21 cellular contexts compared by ENCODE assay signal in the genomic region with DNA sequence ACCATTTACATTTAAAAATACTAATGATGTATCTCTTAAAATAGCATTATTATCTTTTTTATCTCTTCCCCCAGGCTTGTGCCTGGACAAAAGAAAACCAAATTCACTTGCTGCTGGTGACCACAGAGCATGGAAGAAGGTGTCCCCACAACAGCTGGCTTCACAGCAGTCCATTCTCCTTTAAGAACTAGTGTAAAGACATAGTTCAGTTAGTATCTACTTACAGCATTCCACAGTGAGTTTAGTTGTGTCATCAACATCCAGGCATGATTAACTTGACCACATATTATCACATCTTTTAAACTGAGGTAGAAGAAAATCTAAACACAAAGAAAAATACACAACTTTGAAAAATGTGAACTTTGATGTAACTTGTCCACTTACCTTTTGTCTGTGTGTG. TPM values are rescaled to one million over a fixed set of nuclear protein-coding genes. Genes with fewer than 3 reads are reported as not detected.
DNase-seq lines count a peak whose midpoint lies in the region; ATAC-seq and TF ChIP-seq lines count a peak whose summit lies in the region.
"Had no signal": no experiment of that assay in that cellular context is flagged by ENCODE, and none has a peak within 500 bp of the region (broad histone marks: within the 10 kb centered on the region; RNA-seq: fewer than 3 reads in every experiment).

No MANE protein-coding gene starts in this region.

- TF ChIP-seq CTCF in fibroblast of mammary gland (conservative IDR thresholded peaks at IDR 0.05; ENCODE audit: control insufficient read depth, insufficient read depth, low read depth, low read length) (no peak), osteoblast (IDR thresholded peaks at IDR 0.05; ENCODE audit: extremely low read depth, low read depth, low read length) (no peak)

- H3K79me2 ChIP-seq in osteoblast (ENCODE audit: insufficient read depth, low read length) = no peaks in the 10 kb centered on the region

- no peak overlapping the region for H3K9ac ChIP-seq in adipocyte (ENCODE audit: low read length)

- H3K36me3 ChIP-seq in adipocyte (ENCODE audit: control insufficient read depth, insufficient read depth, low read length, severe bottlenecking) (no peaks in the 10 kb centered on the region), osteoblast (ENCODE audit: insufficient read depth, low read length) (no peaks in the 10 kb centered on the region)
- H3K36me3 ChIP-seq: left ventricle myocardium inferior, vagina had no signal

- no peak overlapping the region for H2AFZ ChIP-seq in osteoblast (ENCODE audit: low read length)

- H3K27ac ChIP-seq in osteoblast (ENCODE audit: low read depth, low read length) = no peak overlapping the region
- H3K27ac ChIP-seq: left ventricle myocardium inferior, vagina had no signal

- H3K4me3 ChIP-seq in adipocyte (ENCODE audit: low read length) (no peak overlapping the region), fibroblast of mammary gland (ENCODE audit: control insufficient read depth, low read depth, low read length) (no peak overlapping the region), osteoblast (ENCODE audit: insufficient read depth, low read length) (no peak overlapping the region)
- H3K4me3 ChIP-seq: left ventricle myocardium inferior, vagina had no signal

- H3K27me3 ChIP-seq in adipocyte (replicated peaks; ENCODE audit: control insufficient read depth, insufficient read depth, low read length) (no peaks in the 10 kb centered on the region), osteoblast (ENCODE audit: insufficient read depth, low read length) (no peaks in the 10 kb centered on the region)
- H3K27me3 ChIP-seq: vagina had no signal

- no peak for ATAC-seq in GM21737 (IDR thresholded peaks at IDR 0.05; ENCODE audit: unreplicated experiment)
- ATAC-seq: T-helper 17 cell, WTC11 had no signal

- no peaks in the 10 kb centered on the region for H3K4me1 ChIP-seq in adipocyte (ENCODE audit: control insufficient read depth, insufficient read depth, low read length)
- H3K4me1 ChIP-seq in osteoblast (ENCODE audit: insufficient read depth, low read length) = no peaks in the 10 kb centered on the region
- H3K4me1 ChIP-seq: left ventricle myocardium inferior, vagina had no signal

- peak; percentile 31 for DNase-seq in EL
- DNase-seq in adipocyte (ENCODE audit: low read depth) = peak; percentile 15
- DNase-seq in fibroblast of mammary gland (ENCODE audit: low read depth) = peak; percentile 41
- DNase-seq in osteoblast (ENCODE audit: insufficient read length, low spot score, missing footprints) = peak; percentile 51
- no peak for DNase-seq in DMS114 treated with DMSO at 0.1 percent for 48 hours (lab: John Stamatoyannopoulos, UW; ENCODE audit: unreplicated experiment)
- DNase-seq in NCI-H2081 treated with DMSO at 0.1 percent for 48 hours (lab: John Stamatoyannopoulos, UW) = no peak
- DNase-seq in KG1 (lab: John Stamatoyannopoulos, UW) = no peak
- DNase-seq: activated CD4-positive, alpha-beta T cell treated with anti-CD3 and anti-CD28 coated beads, Interleukin-2, amount 50 U/mL, for 48 hours; activated naive CD4-positive, alpha-beta T cell; aorta; CD8-positive, alpha-beta memory T cell; DND-41; left ventricle myocardium inferior; NCI-H1417 treated with DMSO at 0.1 percent for 48 hours; NCI-H69; SIG-M5; T-helper 17 cell had no signal

- H4K20me1 ChIP-seq in osteoblast (ENCODE audit: insufficient read depth, low read length) = no peaks in the 10 kb centered on the region

- H3K9me3 ChIP-seq in adipocyte (ENCODE audit: control insufficient read depth, low read length) = no peaks in the 10 kb centered on the region
- H3K9me3 ChIP-seq in osteoblast (ENCODE audit: low read depth, low read length) = no peaks in the 10 kb centered on the region
- H3K9me3 ChIP-seq: left ventricle myocardium inferior, vagina had no signal

- no peak overlapping the region for H3K4me2 ChIP-seq in osteoblast (ENCODE audit: insufficient read depth, low read length)

RNA-seq across cellular contexts. Expression of gene LRRC17, which starts 55.0 kb away (rescaled TPM):
- total RNA-seq in osteoblast = 12.3 and 14.4 TPM in 2 replicates
- total RNA-seq: CD8-positive, alpha-beta memory T cell; OCI-LY7 had no signal

Comparison
In these comparisons a context has a peak if more than half of its experiments do, and no peak if none do; other contexts are left out.
1. DNase-seq: peak in EL (single experiment), adipocyte (single experiment), fibroblast of mammary gland (single experiment) and osteoblast (single experiment); none in DMS114 treated with DMSO at 0.1 percent for 48 hours (single experiment), NCI-H2081 treated with DMSO at 0.1 percent for 48 hours (single experiment) and KG1 (single experiment).